ENCODE assay signal across 14 cellular contexts in genomic region chr2:73036779-73037165, GRCh38. TPM values are rescaled to one million over a fixed set of nuclear protein-coding genes. Genes with fewer than 3 reads are reported as not detected.
DNase-seq lines count a peak whose midpoint lies in the region; TF ChIP-seq lines count a peak whose summit lies in the region.
"Had no signal": no experiment of that assay in that cellular context is flagged by ENCODE, and none has a peak within 500 bp of the region (broad histone marks: within the 10 kb centered on the region; RNA-seq: fewer than 3 reads in every experiment).

No MANE protein-coding gene starts in this region.

- H3K4ac ChIP-seq in mesendoderm (ENCODE audit: low read depth, low read length), result no peak overlapping the region

- H3K27me3 ChIP-seq in HL-60 (ENCODE audit: insufficient read depth, poor library complexity, severe bottlenecking), result no peaks in the 10 kb centered on the region
- no peaks in the 10 kb centered on the region for H3K27me3 ChIP-seq in mesendoderm (ENCODE audit: insufficient read depth, low read length, poor library complexity)
- no peaks in the 10 kb centered on the region for H3K27me3 ChIP-seq in colonic mucosa

- peaks cover 25 to 45% of the 10 kb centered on the region in 2 donors for H3K36me3 Mint-ChIP-seq in CD14-positive monocyte

- no peak overlapping the region for H2BK120ac ChIP-seq in mesendoderm (ENCODE audit: low read depth, low read length)

- peak overlapping the region; percentile 47 for H3K56ac ChIP-seq in mesendoderm (ENCODE audit: low read length)

- no peak overlapping the region for H3K4me3 Mint-ChIP-seq in CD14-positive monocyte
- H3K4me3 Mint-ChIP-seq: T-cell had no signal

- no peak overlapping the region for H2BK15ac ChIP-seq in mesendoderm (replicated peaks; ENCODE audit: low read depth)

- no peaks in the 10 kb centered on the region for H3K36me3 ChIP-seq in mesendoderm (ENCODE audit: control insufficient read depth, insufficient read depth, low read length)
- H3K36me3 ChIP-seq in colonic mucosa, result no peaks in the 10 kb centered on the region

- H3K9ac ChIP-seq in mesendoderm (ENCODE audit: low read length) (no peak overlapping the region), colonic mucosa (ENCODE audit: low read depth in 2 of 2, low read length in 2 of 2) (no peak overlapping the region)

- H3K27me3 Mint-ChIP-seq in CD14-positive monocyte (ENCODE audit: low read depth in 3 of 3), result peaks cover 0 to 5% (median 0%) of the 10 kb centered on the region in 3 donors
- H3K27me3 Mint-ChIP-seq: T-cell had no signal

- TF ChIP-seq CTCF in CD14-positive monocyte (IDR thresholded peaks at IDR 0.05) (no peak), HL-60 (IDR thresholded peaks at IDR 0.05; ENCODE audit: insufficient read depth, low read length) (no peak), colonic mucosa (IDR thresholded peaks at IDR 0.05) (no peak)

- no peak overlapping the region for H2AK5ac ChIP-seq in mesendoderm (ENCODE audit: low read length)

- H3K27ac ChIP-seq in HL-60 (replicated peaks), result peak overlapping the region; percentile 88
- H3K27ac ChIP-seq in caudate nucleus (ENCODE audit: low read depth, low read length), result peak overlapping the region; percentile 46
- no peak overlapping the region for H3K27ac ChIP-seq in mesendoderm (ENCODE audit: low read depth, low read length)
- no peak overlapping the region for H3K27ac ChIP-seq in colonic mucosa

- H3K4me3 ChIP-seq in HL-60 (replicated peaks; ENCODE audit: insufficient read depth, low read length) (no peak overlapping the region), mesendoderm (ENCODE audit: low read length) (no peak overlapping the region), colonic mucosa (no peak overlapping the region)

- H3K79me1 ChIP-seq in mesendoderm (ENCODE audit: low read length), result no peaks in the 10 kb centered on the region

- no peak overlapping the region for H4K5ac ChIP-seq in mesendoderm (ENCODE audit: low read length)

- H3K18ac ChIP-seq in mesendoderm (ENCODE audit: low read length), result no peak overlapping the region

- peaks cover 3% of the 10 kb centered on the region for H3K4me1 ChIP-seq in mesendoderm (ENCODE audit: control insufficient read depth, low read depth, low read length)
- H3K4me1 ChIP-seq in colonic mucosa, result no peaks in the 10 kb centered on the region

- H3K9me3 ChIP-seq in colonic mucosa, result no peaks in the 10 kb centered on the region

- intact Hi-C loops in CD14-positive monocyte (cut with micrococcal nuclease) (no loop called here), colonic mucosa (cut with DNase I) (no loop called here)

- peak overlapping the region; percentile 85 to 98 (median 95) for H3K27ac Mint-ChIP-seq in CD14-positive monocyte

- DNase-seq in CD14-positive monocyte (ENCODE audit: low spot score), result no peak
- peak in 1 of 2 experiments; percentile 45 for DNase-seq in HL-60 (ENCODE audit: low read depth in 1 of 2, low spot score in 1 of 2)
- peak in 2 of 61 donors; percentile 33 to 62 for DNase-seq in caudate nucleus (lab: John Stamatoyannopoulos, UW)
- DNase-seq in mesendoderm, result no peak
- DNase-seq in colonic mucosa, result no peak
- DNase-seq in activated T-cell treated with anti-CD3 and anti-CD28 coated beads for 4 hours, result no peak
- no peak for DNase-seq in NCI-H510A treated with DMSO at 0.1 percent for 48 hours (lab: John Stamatoyannopoulos, UW)
- no peak for DNase-seq in NCI-H345 (lab: John Stamatoyannopoulos, UW)
- DNase-seq: DMS79; NCI-H1417; NCI-H2029 treated with DMSO at 0.1 percent for 48 hours; NCI-H2227 treated with DMSO at 0.1 percent for 48 hours; NK-92 treated with Interleukin-12 subunit alpha and Interleukin-12 subunit beta, amount 100 ng/mL, for 24 hours; T-cell had no signal

- no CpG with 5 or more reads among the region's 11 CpGs for WGBS in mesendoderm (ENCODE audit: extremely low coverage, insufficient coverage, low lambda C conversion rate)

- peaks cover 57% of the 10 kb centered on the region for H3K4me1 Mint-ChIP-seq in CD14-positive monocyte
- H3K4me1 Mint-ChIP-seq: T-cell had no signal

- H3K4me2 ChIP-seq in mesendoderm (ENCODE audit: low read length), result no peak overlapping the region

- no peaks in the 10 kb centered on the region for H3K79me2 ChIP-seq in mesendoderm (ENCODE audit: control insufficient read depth, insufficient read depth, low read length)

- no peak overlapping the region for H2BK5ac ChIP-seq in mesendoderm (ENCODE audit: low read length)

- no peak overlapping the region for H3K23ac ChIP-seq in mesendoderm (ENCODE audit: low read length)

- H4K8ac ChIP-seq in mesendoderm (ENCODE audit: low read depth, low read length), result no peak overlapping the region

- H3K9me3 Mint-ChIP-seq in CD14-positive monocyte, result peaks cover 0 to 4% (median 2%) of the 10 kb centered on the region in 7 donors
- H3K9me3 Mint-ChIP-seq: T-cell had no signal

RNA-seq across cellular contexts. Expression of gene SFXN5, which starts 34.7 kb away (rescaled TPM):
- polyA plus RNA-seq in CD14-positive monocyte, result 1 to 10 TPM; 5.9 to 9.5 TPM
- 20.2 TPM for polyA plus RNA-seq in mesendoderm (2013, experiment 1 of 2)
- 18.2 TPM for polyA plus RNA-seq in mesendoderm (2013, experiment 2 of 2)
- 10 to 100 TPM; 16.1 to 26.4 TPM for total RNA-seq in colonic mucosa

Comparison
In these comparisons a context has a peak if more than half of its experiments do, and no peak if none do; other contexts are left out.
1. H3K27ac ChIP-seq: peak in HL-60 (single experiment) and caudate nucleus (single experiment); none in mesendoderm (single experiment) and colonic mucosa (single experiment).